In the genomic region with DNA sequence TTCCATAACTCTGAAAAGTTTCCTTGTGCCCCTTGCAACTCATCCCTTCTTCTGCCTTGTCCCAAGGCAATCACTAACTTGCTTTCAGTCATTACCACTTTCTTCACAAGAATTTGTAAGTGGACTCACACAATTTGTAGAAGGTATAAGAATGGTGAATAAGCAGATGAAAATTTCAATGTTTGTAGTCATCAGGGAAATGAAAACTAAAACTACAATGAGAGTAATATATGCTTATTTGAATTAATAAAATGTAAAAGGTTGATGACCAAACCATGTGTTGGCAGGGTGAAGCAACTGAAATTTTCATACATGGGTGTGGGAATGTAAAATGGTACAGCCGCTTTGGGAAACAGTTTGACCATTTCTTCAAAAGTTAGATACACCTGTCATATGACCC, we compare ENCODE assay signal across 25 cellular contexts.
A peak's percentile ranks its signal among the peaks of the same experiment; 100 is the strongest.
DNase-seq lines count a peak whose midpoint lies in the region; ATAC-seq, FAIRE-seq and TF ChIP-seq lines count a peak whose summit lies in the region.
"Had no signal": no experiment of that assay in that cellular context is flagged by ENCODE, and none has a peak within 500 bp of the region (broad histone marks: within the 10 kb centered on the region; RNA-seq: fewer than 3 reads in every experiment).

No MANE protein-coding gene starts in this region.

- no peaks in the 10 kb centered on the region for H3K9me1 ChIP-seq in IMR-90 (ENCODE audit: insufficient read depth, low read length)

- H3K36me3 ChIP-seq in IMR-90 (ENCODE audit: control insufficient read depth, insufficient read depth, low read length) = no peaks in the 10 kb centered on the region
- no peaks in the 10 kb centered on the region for H3K36me3 ChIP-seq in bronchial epithelial cell (ENCODE audit: control insufficient read depth, insufficient read depth, low read length)
- H3K36me3 ChIP-seq: BE2C; BLaER1 treated with 17β-estradiol and CSF1 and Interleukin-3, amounts not matched to agents 10 nM and 100 nM had no signal

- H3K56ac ChIP-seq in IMR-90 (ENCODE audit: extremely low read depth, insufficient read depth, low read length) = no peak overlapping the region

- no peak overlapping the region for H2BK15ac ChIP-seq in IMR-90 (ENCODE audit: low read depth, low read length)

- no peak overlapping the region for H3K27ac Mint-ChIP-seq in naive thymus-derived CD8-positive, alpha-beta T cell
- H3K27ac Mint-ChIP-seq in activated CD4-positive, alpha-beta T cell treated with anti-CD3 and anti-CD28 coated beads, Interleukin-2, amount 10 ng/mL, durations not matched to agents 7 days and 5 days = no peak overlapping the region
- H3K27ac Mint-ChIP-seq: CD14-positive monocyte; CD4-positive, alpha-beta T cell; CD8-positive, alpha-beta memory T cell had no signal

- no peak overlapping the region for H4K8ac ChIP-seq in IMR-90 (ENCODE audit: low read depth in 2 of 2, low read length in 2 of 2)

- H3K4me3 Mint-ChIP-seq in naive thymus-derived CD8-positive, alpha-beta T cell = no peak overlapping the region
- no peak overlapping the region for H3K4me3 Mint-ChIP-seq in activated CD4-positive, alpha-beta T cell treated with anti-CD3 and anti-CD28 coated beads, Interleukin-2, amount 10 ng/mL, durations not matched to agents 7 days and 5 days
- H3K4me3 Mint-ChIP-seq: CD14-positive monocyte; CD4-positive, alpha-beta T cell; CD8-positive, alpha-beta memory T cell had no signal

- DNase-seq in ELR (ENCODE audit: low read depth) (peak; percentile 34), IMR-90 (peak; percentile 57), bronchial epithelial cell (ENCODE audit: low read depth) (peak; percentile 69), kidney tubule cell (ENCODE audit: low spot score) (peak; percentile 37), inferior parietal cortex (ENCODE audit: extremely low spot score) (no peak)
- no peak for DNase-seq in naive thymus-derived CD8-positive, alpha-beta T cell
- no peak for DNase-seq in activated CD4-positive, alpha-beta T cell treated with anti-CD3 and anti-CD28 coated beads, Interleukin-2, amount 10 ng/mL, durations not matched to agents 7 days and 5 days
- DNase-seq: 8988T; ACHN; AML-193; BE2C; CD4-positive, alpha-beta T cell; CD8-positive, alpha-beta memory T cell; DMS 273 treated with DMSO at 0.1 percent for 48 hours; DMS79; EL; GF-D8; GOT3 had no signal

- H3K27me3 Mint-ChIP-seq in naive thymus-derived CD8-positive, alpha-beta T cell = peaks cover 0 to 20% (median 3%) of the 10 kb centered on the region in 5 donors
- peaks cover 2% of the 10 kb centered on the region for H3K27me3 Mint-ChIP-seq in activated CD4-positive, alpha-beta T cell treated with anti-CD3 and anti-CD28 coated beads, Interleukin-2, amount 10 ng/mL, durations not matched to agents 7 days and 5 days
- H3K27me3 Mint-ChIP-seq: CD4-positive, alpha-beta T cell; CD8-positive, alpha-beta memory T cell had no signal

- H4K20me1 ChIP-seq in IMR-90 (ENCODE audit: insufficient read depth, low read length) = no peaks in the 10 kb centered on the region
- H4K20me1 ChIP-seq: BLaER1 treated with 17β-estradiol and CSF1 and Interleukin-3, amounts not matched to agents 10 nM and 100 nM had no signal

- H3K18ac ChIP-seq in IMR-90 (ENCODE audit: low read depth, low read length) = no peak overlapping the region; the same call in 1 of the 2 replicates

- no peak overlapping the region for H2BK20ac ChIP-seq in IMR-90 (ENCODE audit: low read depth, low read length)

- no peak overlapping the region for H3K4me3 ChIP-seq in IMR-90 (ENCODE audit: insufficient read depth, low read depth, low read length)
- H3K4me3 ChIP-seq in bronchial epithelial cell (ENCODE audit: low read depth, low read length) = no peak overlapping the region
- H3K4me3 ChIP-seq: A549; BLaER1 treated with 17β-estradiol and CSF1 and Interleukin-3, amounts not matched to agents 10 nM and 100 nM had no signal

- H2AFZ ChIP-seq in IMR-90 (replicated peaks; ENCODE audit: low read length, poor library complexity) = no peak overlapping the region

- CTCF ChIA-PET in IMR-90 (lab: Yijun Ruan, JAX) = no interaction called here
- CTCF ChIA-PET in activated CD4-positive, alpha-beta T cell treated with anti-CD3 and anti-CD28 coated beads, Interleukin-2, amount 10 ng/mL, durations not matched to agents 7 days and 5 days (lab: Charles Lee) = no interaction called here

- TF ChIP-seq RAD21 in IMR-90 (IDR thresholded peaks at IDR 0.05; ENCODE audit: low read length) = no peak

- H2AK5ac ChIP-seq in IMR-90 (ENCODE audit: low read depth, low read length) = no peak overlapping the region

- no peaks in the 10 kb centered on the region for H3K4me1 Mint-ChIP-seq in naive thymus-derived CD8-positive, alpha-beta T cell
- H3K4me1 Mint-ChIP-seq in activated CD4-positive, alpha-beta T cell treated with anti-CD3 and anti-CD28 coated beads, Interleukin-2, amount 10 ng/mL, durations not matched to agents 7 days and 5 days = no peaks in the 10 kb centered on the region
- H3K4me1 Mint-ChIP-seq: CD8-positive, alpha-beta memory T cell had no signal

- no peaks in the 10 kb centered on the region for H3K9me3 ChIP-seq in IMR-90 (ENCODE audit: control insufficient read depth, insufficient read depth, low read length)
- H3K9me3 ChIP-seq: A549, BE2C had no signal

- peaks cover 0 to 9% (median 0%) of the 10 kb centered on the region in 9 donors for H3K9me3 Mint-ChIP-seq in naive thymus-derived CD8-positive, alpha-beta T cell
- no peaks in the 10 kb centered on the region for H3K9me3 Mint-ChIP-seq in activated CD4-positive, alpha-beta T cell treated with anti-CD3 and anti-CD28 coated beads, Interleukin-2, amount 10 ng/mL, durations not matched to agents 7 days and 5 days

- no peak overlapping the region for H4K5ac ChIP-seq in IMR-90 (ENCODE audit: low read depth, low read length)

- 0 out of 2 replicates have a peak, but pooled peaks have one; percentile 25 for ATAC-seq in IMR-90 (ENCODE audit: low read depth)
- ATAC-seq in naive thymus-derived CD8-positive, alpha-beta T cell = no peak
- ATAC-seq: A549, HCT116 had no signal

- POLR2A ChIA-PET in IMR-90 (lab: Charles Lee; ENCODE audit: unreplicated experiment) = no interaction called here
- POLR2A ChIA-PET in naive thymus-derived CD8-positive, alpha-beta T cell (lab: Charles Lee) = no interaction called here
- POLR2A ChIA-PET in activated CD4-positive, alpha-beta T cell treated with anti-CD3 and anti-CD28 coated beads, Interleukin-2, amount 10 ng/mL, durations not matched to agents 7 days and 5 days (lab: Charles Lee) = no interaction called here

- BruUV-seq in IMR-90 (replicated peaks; lab: Mats Ljungman, UMichigan) = no TSS peak

- H2BK5ac ChIP-seq in IMR-90 (ENCODE audit: low read depth, low read length, poor library complexity, severe bottlenecking) = no peak overlapping the region

- peaks cover 3% of the 10 kb centered on the region for H3K4me1 ChIP-seq in IMR-90 (ENCODE audit: control insufficient read depth, insufficient read depth, low read length)
- H3K4me1 ChIP-seq: BE2C had no signal

- no peak for FAIRE-seq in bronchial epithelial cell (lab: Jason Lieb, UNC)
- FAIRE-seq: A549, D721Med, GM12891, H54 had no signal

- H2AK9ac ChIP-seq in IMR-90 (replicated peaks; ENCODE audit: low read depth, low read length, poor library complexity) = no peak overlapping the region

- intact Hi-C loops in IMR-90 (cut with micrococcal nuclease) = loop anchor here (10.0 kb wide), 1 partner anchor 63 kb away; no protein-coding TSS in a partner anchor

- TF ChIP-seq POLR2A in IMR-90 (IDR thresholded peaks at IDR 0.05; ENCODE audit: low read depth, low read length) = no peak

- H3K14ac ChIP-seq in IMR-90 (replicated peaks; ENCODE audit: low read depth, low read length) = no peak overlapping the region

- in situ Hi-C loops in IMR-90 (cut with MboI; ENCODE audit: low sequenced_read_pairs) = loop anchor here (25.0 kb wide), 1 partner anchor 1030 kb away; no protein-coding TSS in a partner anchor

- no CpG with 5 or more reads among the region's 1 CpG for WGBS in IMR-90 (ENCODE audit: extremely low coverage in 2 of 2, insufficient read length in 1 of 2), 2 experiments

- no peak overlapping the region for H2BK120ac ChIP-seq in IMR-90 (ENCODE audit: low read depth, low read length)

- dilution Hi-C loops in IMR-90 (cut with HindIII; ENCODE audit: low sequenced_read_pairs, unreplicated experiment) = no loop called here

- no peaks in the 10 kb centered on the region for H3K36me3 Mint-ChIP-seq in naive thymus-derived CD8-positive, alpha-beta T cell
- no peaks in the 10 kb centered on the region for H3K36me3 Mint-ChIP-seq in activated CD4-positive, alpha-beta T cell treated with anti-CD3 and anti-CD28 coated beads, Interleukin-2, amount 10 ng/mL, durations not matched to agents 7 days and 5 days (ENCODE audit: low read depth)
- H3K36me3 Mint-ChIP-seq: CD14-positive monocyte; CD8-positive, alpha-beta memory T cell had no signal

- no peak overlapping the region for H3K27ac ChIP-seq in IMR-90 (ENCODE audit: insufficient read depth, low read length)
- H3K27ac ChIP-seq: A549; BLaER1 treated with 17β-estradiol and CSF1 and Interleukin-3, amounts not matched to agents 10 nM and 100 nM had no signal

- no peak overlapping the region for H3K9ac ChIP-seq in IMR-90 (ENCODE audit: low read depth, low read length)
- H3K9ac ChIP-seq: BLaER1 treated with 17β-estradiol and CSF1 and Interleukin-3, amounts not matched to agents 10 nM and 100 nM had no signal

- H3K79me1 ChIP-seq in IMR-90 (ENCODE audit: low read depth in 1 of 2, low read length in 2 of 2) = no peaks in the 10 kb centered on the region

- no peaks in the 10 kb centered on the region for H3K27me3 ChIP-seq in IMR-90 (ENCODE audit: control insufficient read depth, insufficient read depth, low read length)
- no peaks in the 10 kb centered on the region for H3K27me3 ChIP-seq in bronchial epithelial cell (ENCODE audit: control insufficient read depth, insufficient read depth, low read length)
- H3K27me3 ChIP-seq: BE2C; BLaER1 treated with 17β-estradiol and CSF1 and Interleukin-3, amounts not matched to agents 10 nM and 100 nM had no signal

- H4K91ac ChIP-seq in IMR-90 (ENCODE audit: insufficient read depth, low read depth, low read length) = no peak overlapping the region

- no peak overlapping the region for H3K4me2 ChIP-seq in IMR-90 (ENCODE audit: low read depth, low read length)
- H3K4me2 ChIP-seq: A549 had no signal

- TF ChIP-seq CTCF in IMR-90 (conservative IDR thresholded peaks at IDR 0.05; ENCODE audit: low read depth, low read length) = no peak
- TF ChIP-seq CTCF in bronchial epithelial cell (IDR thresholded peaks at IDR 0.05; ENCODE audit: insufficient read depth, low read length, severe bottlenecking) = no peak

- no peak overlapping the region for H3K23ac ChIP-seq in IMR-90 (ENCODE audit: low read depth, low read length)

- no peak overlapping the region for H3K4ac ChIP-seq in IMR-90 (ENCODE audit: low read depth, low read length)

TF ChIP-seq in IMR-90, 13 proteins besides CTCF, POLR2A, EP300 and RAD21 (continues in another document):
- TF ChIP-seq MAZ (IDR thresholded peaks at IDR 0.05; ENCODE audit: borderline replicate concordance, low read depth, low read length) = no peak

Comparison
In these comparisons a context has a peak if more than half of its experiments do, and no peak if none do; other contexts are left out.
1. DNase-seq: peak in ELR (single experiment), IMR-90 (single experiment), bronchial epithelial cell (single experiment) and kidney tubule cell (single experiment); none in naive thymus-derived CD8-positive, alpha-beta T cell (0 of 10), inferior parietal cortex (single experiment) and activated CD4-positive, alpha-beta T cell treated with anti-CD3 and anti-CD28 coated beads, Interleukin-2, amount 10 ng/mL, durations not matched to agents 7 days and 5 days (single experiment).